Comparison of ENCODE assay signal across 7 cellular contexts in genomic region chr7:37287093-37287492, GRCh38.
DNase-seq lines count a peak whose midpoint lies in the region; ATAC-seq and TF ChIP-seq lines count a peak whose summit lies in the region.

No MANE protein-coding gene starts in this region.

- WGBS in mesenchymal stem cell = 91% methylated on average over 5 of the region's 5 CpGs

- H2AFZ ChIP-seq in mesenchymal stem cell (ENCODE audit: low read depth, low read length) (no peak overlapping the region), osteoblast (ENCODE audit: low read length) (no peak overlapping the region)

- H4K91ac ChIP-seq in mesenchymal stem cell (ENCODE audit: low read length) = no peak overlapping the region

- no peak for TF ChIP-seq CTCF in endothelial cell (IDR thresholded peaks at IDR 0.05; ENCODE audit: unreplicated experiment)
- no peak for TF ChIP-seq CTCF in osteoblast (IDR thresholded peaks at IDR 0.05; ENCODE audit: extremely low read depth, low read depth, low read length)

- peaks cover 51% of the 10 kb centered on the region for H3K4me1 Mint-ChIP-seq in endothelial cell (ENCODE audit: unreplicated experiment)

- no peaks in the 10 kb centered on the region for H3K9me3 Mint-ChIP-seq in endothelial cell (ENCODE audit: unreplicated experiment)

- no peak overlapping the region for H2BK15ac ChIP-seq in mesenchymal stem cell (ENCODE audit: low read depth, poor library complexity, severe bottlenecking)

- H3K4ac ChIP-seq in mesenchymal stem cell (ENCODE audit: low read depth in 1 of 2, low read length in 2 of 2) = no peak overlapping the region

- no peak overlapping the region for H3K27ac Mint-ChIP-seq in endothelial cell (ENCODE audit: unreplicated experiment)

- no peak overlapping the region for H2BK12ac ChIP-seq in mesenchymal stem cell (ENCODE audit: low read length in 2 of 2)

- H3K9ac ChIP-seq in mesenchymal stem cell (ENCODE audit: low read length) = no peak overlapping the region

- peaks cover 10% of the 10 kb centered on the region for H3K36me3 Mint-ChIP-seq in endothelial cell (ENCODE audit: low read depth, unreplicated experiment)

- no peaks in the 10 kb centered on the region for H3K36me3 ChIP-seq in mesenchymal stem cell (ENCODE audit: control insufficient read depth in 1 of 2, insufficient read depth in 2 of 2, low read depth in 1 of 2, low read length in 2 of 2)
- no peaks in the 10 kb centered on the region for H3K36me3 ChIP-seq in osteoblast (ENCODE audit: insufficient read depth, low read length)

- H3K27me3 ChIP-seq in mesenchymal stem cell (ENCODE audit: control insufficient read depth in 1 of 2, insufficient read depth in 1 of 2, low read length in 2 of 2) = no peaks in the 10 kb centered on the region
- H3K27me3 ChIP-seq in osteoblast (ENCODE audit: insufficient read depth, low read length) = no peaks in the 10 kb centered on the region

- H4K8ac ChIP-seq in mesenchymal stem cell (ENCODE audit: low read length) = no peak overlapping the region

- H3K14ac ChIP-seq in mesenchymal stem cell (ENCODE audit: low read length in 2 of 2) = no peak overlapping the region

- H3K4me1 ChIP-seq in mesenchymal stem cell (ENCODE audit: control insufficient read depth, insufficient read depth, low read depth, low read length) (no peaks in the 10 kb centered on the region), osteoblast (ENCODE audit: insufficient read depth, low read length) (no peaks in the 10 kb centered on the region)

- no peak overlapping the region for H2AK5ac ChIP-seq in mesenchymal stem cell (ENCODE audit: low read length, severe bottlenecking)

- H3K9me3 ChIP-seq in mesenchymal stem cell (ENCODE audit: control insufficient read depth, low read length) (no peaks in the 10 kb centered on the region), osteoblast (ENCODE audit: low read depth, low read length) (no peaks in the 10 kb centered on the region)

- H2BK120ac ChIP-seq in mesenchymal stem cell (ENCODE audit: low read depth, low read length) = no peak overlapping the region

- H3K27ac ChIP-seq in mesenchymal stem cell (ENCODE audit: low read length, poor library complexity, severe bottlenecking) (no peak overlapping the region), osteoblast (ENCODE audit: low read depth, low read length) (no peak overlapping the region)

- no peak overlapping the region for H2BK5ac ChIP-seq in mesenchymal stem cell (ENCODE audit: low read depth, low read length, poor library complexity, severe bottlenecking)

- H3K4me2 ChIP-seq in mesenchymal stem cell (ENCODE audit: low read length, poor library complexity, severe bottlenecking) (no peak overlapping the region), osteoblast (ENCODE audit: insufficient read depth, low read length) (no peak overlapping the region)

- no peak overlapping the region for H3K23ac ChIP-seq in mesenchymal stem cell (ENCODE audit: low read length in 2 of 2)

- H4K20me1 ChIP-seq in osteoblast (ENCODE audit: insufficient read depth, low read length) = no peaks in the 10 kb centered on the region

- ATAC-seq in GM19023 (IDR thresholded peaks at IDR 0.05; ENCODE audit: unreplicated experiment) (peak; percentile 46), HG02884 (IDR thresholded peaks at IDR 0.05; ENCODE audit: unreplicated experiment) (peak; percentile 57)

- H3K18ac ChIP-seq in mesenchymal stem cell (ENCODE audit: low read depth in 1 of 2, low read length in 2 of 2) = no peak overlapping the region

- DNase-seq in NCI-H510A treated with DMSO at 0.1 percent for 48 hours (lab: John Stamatoyannopoulos, UW) (peak; percentile 30), mesenchymal stem cell (peak; percentile 35), endothelial cell (ENCODE audit: low spot score) (no peak), T-helper 9 cell (no peak), osteoblast (ENCODE audit: insufficient read length, low spot score, missing footprints) (no peak)

- H3K4me3 Mint-ChIP-seq in endothelial cell (ENCODE audit: unreplicated experiment) = no peak overlapping the region

- no peak overlapping the region for H3K4me3 ChIP-seq in mesenchymal stem cell (ENCODE audit: insufficient read depth in 1 of 2, low read depth in 1 of 2, low read length in 2 of 2)
- H3K4me3 ChIP-seq in osteoblast (ENCODE audit: insufficient read depth, low read length) = no peak overlapping the region

- peaks cover 5% of the 10 kb centered on the region for H3K27me3 Mint-ChIP-seq in endothelial cell (ENCODE audit: unreplicated experiment)

- no peaks in the 10 kb centered on the region for H3K79me2 ChIP-seq in osteoblast (ENCODE audit: insufficient read depth, low read length)

- H3K79me1 ChIP-seq in mesenchymal stem cell (replicated peaks; ENCODE audit: low read length, poor library complexity, severe bottlenecking) = no peaks in the 10 kb centered on the region

Comparison
In these comparisons a context has a peak if more than half of its experiments do, and no peak if none do; other contexts are left out.
1. DNase-seq: peak in NCI-H510A treated with DMSO at 0.1 percent for 48 hours (single experiment) and mesenchymal stem cell (single experiment); none in endothelial cell (single experiment), T-helper 9 cell (single experiment) and osteoblast (single experiment).